12 cellular contexts compared by ENCODE assay signal in genomic region chr5:157971466-157972324, GRCh38.
DNase-seq lines count a peak whose midpoint lies in the region; ATAC-seq lines count a peak whose summit lies in the region.
"Had no signal": no experiment of that assay in that cellular context is flagged by ENCODE, and none has a peak within 500 bp of the region (broad histone marks: within the 10 kb centered on the region; RNA-seq: fewer than 3 reads in every experiment).

No MANE protein-coding gene starts in this region.

- no peak overlapping the region for H3K9ac ChIP-seq in muscle layer of colon (ENCODE audit: low read length)

- H3K4me1 ChIP-seq in ectodermal cell (ENCODE audit: control insufficient read depth, insufficient read depth, low read length) (peaks cover 6% of the 10 kb centered on the region), muscle layer of colon (ENCODE audit: insufficient read depth, low read length) (peaks cover 19% of the 10 kb centered on the region)

- ATAC-seq in HG02763 (IDR thresholded peaks at IDR 0.05; ENCODE audit: unreplicated experiment): no peak
- no peak for ATAC-seq in HG03108 (IDR thresholded peaks at IDR 0.05; ENCODE audit: unreplicated experiment)
- ATAC-seq: HCT116; stimulated activated memory B cell treated with anti-CD40 and anti-IgM and Interleukin-4, amounts not matched to agents 10 μg/mL and 1 μg/mL and 100 μg/mL, for 72 hours had no signal

- H3K36me3 ChIP-seq in ectodermal cell (ENCODE audit: control insufficient read depth, insufficient read depth, low read length): no peaks in the 10 kb centered on the region
- H3K36me3 ChIP-seq in muscle layer of colon (ENCODE audit: insufficient read depth, low read length): no peaks in the 10 kb centered on the region

- peak overlapping the region; percentile 17 for H3K27ac ChIP-seq in ectodermal cell (ENCODE audit: insufficient read depth, low read depth, low read length, poor library complexity, severe bottlenecking)
- peak overlapping the region; percentile 75 for H3K27ac ChIP-seq in muscle layer of colon (ENCODE audit: low read depth, low read length)

- 22% methylated on average over 5 of the region's 5 CpGs for WGBS in ectodermal cell, 2 experiments

- H3K27me3 ChIP-seq in ectodermal cell (ENCODE audit: control insufficient read depth, insufficient read depth, low read length, poor library complexity, severe bottlenecking) (no peaks in the 10 kb centered on the region), muscle layer of colon (ENCODE audit: control insufficient read depth in 1 of 2, insufficient read depth in 2 of 2, low read length in 2 of 2) (no peaks in the 10 kb centered on the region)

- H3K9me3 ChIP-seq in ectodermal cell (ENCODE audit: control insufficient read depth, low read length): no peaks in the 10 kb centered on the region
- H3K9me3 ChIP-seq in muscle layer of colon (ENCODE audit: low read length): no peaks in the 10 kb centered on the region

- H3K4me3 ChIP-seq in ectodermal cell (ENCODE audit: insufficient read depth, low read depth, low read length): no peak overlapping the region
- no peak overlapping the region for H3K4me3 ChIP-seq in muscle layer of colon (ENCODE audit: low read depth in 1 of 2, low read length in 2 of 2)

- DNase-seq in AG20443 (ENCODE audit: low spot score): peak; percentile 49
- peak; percentile 7 for DNase-seq in NCI-H187 treated with DMSO at 0.1 percent for 48 hours (lab: John Stamatoyannopoulos, UW)
- DNase-seq in activated naive CD4-positive, alpha-beta T cell treated with anti-CD3 and anti-CD28 coated beads, Interleukin-2, amount 50 U/mL, for 16 hours: no peak
- DNase-seq in NCI-H748 (lab: John Stamatoyannopoulos, UW; ENCODE audit: unreplicated experiment): no peak
- DNase-seq: activated effector memory CD4-positive, alpha-beta T cell treated with anti-CD3 and anti-CD28 coated beads, Interleukin-2, amount 50 U/mL, for 16 hours; cortex of kidney had no signal

Comparison
In these comparisons a context has a peak if more than half of its experiments do, and no peak if none do; other contexts are left out.
1. DNase-seq: peak in AG20443 (single experiment) and NCI-H187 treated with DMSO at 0.1 percent for 48 hours (single experiment); none in activated naive CD4-positive, alpha-beta T cell treated with anti-CD3 and anti-CD28 coated beads, Interleukin-2, amount 50 U/mL, for 16 hours (single experiment) and NCI-H748 (single experiment).